In genomic region chr14:76181546-76181945, GRCh38 we compare ENCODE assay signal across 12 cellular contexts. TPM values are rescaled to one million over a fixed set of nuclear protein-coding genes. Genes with fewer than 3 reads are reported as not detected.
DNase-seq lines count a peak whose midpoint lies in the region; ATAC-seq, FAIRE-seq and TF ChIP-seq lines count a peak whose summit lies in the region.
"Had no signal": no experiment of that assay in that cellular context is flagged by ENCODE, and none has a peak within 500 bp of the region (broad histone marks: within the 10 kb centered on the region; RNA-seq: fewer than 3 reads in every experiment).

No MANE protein-coding gene starts in this region.

- DNase-seq in BE2C = no peak
- no peak for DNase-seq in H9
- peak; percentile 36 for DNase-seq in SK-MEL-5 (ENCODE audit: low read depth, low spot score)
- DNase-seq in germinal center (ENCODE audit: low spot score) = peak; percentile 9
- no peak for DNase-seq in SJCRH30
- DNase-seq in RCC 7860 (ENCODE audit: low spot score) = no peak
- DNase-seq: activated naive CD4-positive, alpha-beta T cell; hippocampal formation; NCI-H1092 treated with DMSO at 0.1 percent for 48 hours had no signal

- no peak overlapping the region for H2AFZ ChIP-seq in H9 (ENCODE audit: low read length)

- FAIRE-seq in RCC 7860 (lab: Jason Lieb, UNC) = no peak

- H4K20me1 ChIP-seq in H9 (ENCODE audit: control insufficient read depth, insufficient read depth, insufficient read length) = no peaks in the 10 kb centered on the region

- no peaks in the 10 kb centered on the region; the same call in 1 of the 2 replicates for H3K79me2 ChIP-seq in H9 (ENCODE audit: insufficient read depth, low read length)

- H3K56ac ChIP-seq in H9 (ENCODE audit: insufficient read length, low read depth, low read length) = no peak overlapping the region

- no peak overlapping the region for H3K18ac ChIP-seq in H9 (ENCODE audit: insufficient read length, low read depth, low read length)

- H3K4me3 ChIP-seq in BE2C (ENCODE audit: low read depth, low read length) (no peak overlapping the region), SJCRH30 (no peak overlapping the region)

- H3K14ac ChIP-seq in H9 (ENCODE audit: insufficient read depth, low read length) = no peak overlapping the region

- H2BK12ac ChIP-seq in H9 (ENCODE audit: insufficient read length, low read depth, low read length) = no peak overlapping the region

- H3K36me3 Mint-ChIP-seq in H9 (ENCODE audit: insufficient read depth in 1 of 3, low read depth in 3 of 3) = peaks cover 36 to 71% (median 56%) of the 10 kb centered on the region in 3 experiments

- WGBS in H9 (ENCODE audit: extremely low coverage, insufficient read length, low lambda C conversion rate) = no CpG with 5 or more reads among the region's 1 CpG

- H3K27me3 Mint-ChIP-seq in H9 (ENCODE audit: low read depth) = no peaks in the 10 kb centered on the region; the same call in 1 of the 2 replicates
- H3K27me3 Mint-ChIP-seq: dendritic cell treated with granulocyte-macrophage colony-stimulating factor and Interleukin-4, amounts not matched to agents 40 ng/mL and 50 ng/mL, for 4 days had no signal

- no peaks in the 10 kb centered on the region; the same call in 1 of the 2 replicates for H3K4me1 ChIP-seq in BE2C
- no peaks in the 10 kb centered on the region for H3K4me1 ChIP-seq in H9 (ENCODE audit: insufficient read depth, low read length)
- H3K4me1 ChIP-seq in SJCRH30 = no peaks in the 10 kb centered on the region

- no peak overlapping the region for H3K23ac ChIP-seq in H9 (ENCODE audit: insufficient read length, low read depth, low read length)

- no peak overlapping the region for H4K8ac ChIP-seq in H9 (replicated peaks; ENCODE audit: insufficient read length, low read depth, low read length)

- no peak overlapping the region for H2BK120ac ChIP-seq in H9 (ENCODE audit: low read depth, low read length, poor library complexity, severe bottlenecking)

- no peak overlapping the region for H3K4ac ChIP-seq in H9 (ENCODE audit: low read depth, low read length)

- H3K23me2 ChIP-seq in H9 (ENCODE audit: insufficient read length, low read depth, low read length, poor library complexity, severe bottlenecking) = no peaks in the 10 kb centered on the region

- H3K27ac Mint-ChIP-seq in H9 = no peak overlapping the region; a peak in 1 of 7 replicates
- H3K27ac Mint-ChIP-seq: dendritic cell treated with granulocyte-macrophage colony-stimulating factor and Interleukin-4, amounts not matched to agents 40 ng/mL and 50 ng/mL, for 4 days had no signal

- no peak for ATAC-seq in HG02623 (IDR thresholded peaks at IDR 0.05; ENCODE audit: unreplicated experiment)
- ATAC-seq in GM19397 (IDR thresholded peaks at IDR 0.05; ENCODE audit: unreplicated experiment) = no peak

- H3T11ph ChIP-seq in H9 (ENCODE audit: low read length) = no peak overlapping the region

- H3K27ac ChIP-seq in H9 (ENCODE audit: insufficient read length, low read depth, low read length) (no peak overlapping the region), SJCRH30 (no peak overlapping the region)

- H3K9ac ChIP-seq in H9 (ENCODE audit: extremely low read depth, insufficient read length, low read length) = no peak overlapping the region

- no peaks in the 10 kb centered on the region for H3K79me1 ChIP-seq in H9 (ENCODE audit: insufficient read depth, low read depth, low read length, poor library complexity, severe bottlenecking)

- no peaks in the 10 kb centered on the region for H3K9me3 ChIP-seq in BE2C
- no peaks in the 10 kb centered on the region for H3K9me3 ChIP-seq in H9 (ENCODE audit: control insufficient read depth, low read depth, low read length)
- H3K9me3 ChIP-seq in SJCRH30 (replicated peaks) = no peaks in the 10 kb centered on the region

- no peak overlapping the region for H3K4me2 ChIP-seq in H9 (ENCODE audit: insufficient read depth, insufficient read length, low read length)

- no peak overlapping the region for H4K91ac ChIP-seq in H9 (ENCODE audit: insufficient read length, low read depth, low read length)

- TF ChIP-seq CTCF in BE2C (IDR thresholded peaks at IDR 0.05; ENCODE audit: low read depth, low read length) (peak; percentile 38), H9 (conservative IDR thresholded peaks at IDR 0.05) (peak; percentile 46)

- H2BK20ac ChIP-seq in H9 (ENCODE audit: low read depth, low read length, poor library complexity, severe bottlenecking) = no peak overlapping the region

- H2BK15ac ChIP-seq in H9 (ENCODE audit: low read depth, low read length) = no peak overlapping the region

- no peaks in the 10 kb centered on the region for H3K4me1 Mint-ChIP-seq in H9

- in situ Hi-C loops in SK-MEL-5 (cut with HindIII; ENCODE audit: low pct_unique_long_range_greater_than_20kb, low sequenced_read_pairs) = no loop called here

- no peak overlapping the region for H2AK5ac ChIP-seq in H9 (ENCODE audit: insufficient read length, low read length)

- H4K5ac ChIP-seq in H9 (ENCODE audit: insufficient read length, low read depth, low read length) = no peak overlapping the region

- no peak overlapping the region for H3K4me3 Mint-ChIP-seq in H9
- H3K4me3 Mint-ChIP-seq: dendritic cell treated with granulocyte-macrophage colony-stimulating factor and Interleukin-4, amounts not matched to agents 40 ng/mL and 50 ng/mL, for 4 days had no signal

- H3K27me3 ChIP-seq in BE2C (no peaks in the 10 kb centered on the region), H9 (ENCODE audit: insufficient read depth, low read length) (no peaks in the 10 kb centered on the region), SJCRH30 (no peaks in the 10 kb centered on the region)

- H2BK5ac ChIP-seq in H9 (ENCODE audit: insufficient read length, low read length) = no peak overlapping the region

- peaks cover 31% of the 10 kb centered on the region for H3K36me3 ChIP-seq in BE2C
- peaks cover 44% of the 10 kb centered on the region for H3K36me3 ChIP-seq in SJCRH30

- H3K9me3 Mint-ChIP-seq in H9 = no peaks in the 10 kb centered on the region
- H3K9me3 Mint-ChIP-seq: dendritic cell treated with granulocyte-macrophage colony-stimulating factor and Interleukin-4, amounts not matched to agents 40 ng/mL and 50 ng/mL, for 4 days had no signal

RNA-seq across cellular contexts. Expression of gene GPATCH2L, which starts 29.8 kb away (rescaled TPM):
- 38.3 TPM for polyA plus RNA-seq in BE2C (2012; ENCODE audit: insufficient read depth, insufficient read length, low read depth)
- 76.7 and 77.2 TPM in 2 replicates for total RNA-seq in H9 (2021)
- total RNA-seq in SK-MEL-5 (2014; rRNA removed; shearing (Covaris generic)) = 23.8 and 27.2 TPM in 2 replicates
- polyA plus RNA-seq in SK-MEL-5 (2015; cell fraction: cytosol; rRNA removed) = 11.3 and 22.8 TPM in 2 replicates
- polyA plus RNA-seq in SK-MEL-5 (2015; cell fraction: nucleus; rRNA removed) = 66.8 and 75.2 TPM in 2 replicates
- 36.6 and 49.4 TPM in 2 replicates for total RNA-seq in SJCRH30 (2014; rRNA removed; shearing (Covaris generic))

Comparison
In these comparisons a context has a peak if more than half of its experiments do, and no peak if none do; other contexts are left out.
1. DNase-seq: peak in SK-MEL-5 (single experiment) and germinal center (single experiment); none in BE2C (single experiment), H9 (single experiment), SJCRH30 (0 of 2) and RCC 7860 (single experiment).